ENCODE assay signal across 1 cellular context in the genomic region with DNA sequence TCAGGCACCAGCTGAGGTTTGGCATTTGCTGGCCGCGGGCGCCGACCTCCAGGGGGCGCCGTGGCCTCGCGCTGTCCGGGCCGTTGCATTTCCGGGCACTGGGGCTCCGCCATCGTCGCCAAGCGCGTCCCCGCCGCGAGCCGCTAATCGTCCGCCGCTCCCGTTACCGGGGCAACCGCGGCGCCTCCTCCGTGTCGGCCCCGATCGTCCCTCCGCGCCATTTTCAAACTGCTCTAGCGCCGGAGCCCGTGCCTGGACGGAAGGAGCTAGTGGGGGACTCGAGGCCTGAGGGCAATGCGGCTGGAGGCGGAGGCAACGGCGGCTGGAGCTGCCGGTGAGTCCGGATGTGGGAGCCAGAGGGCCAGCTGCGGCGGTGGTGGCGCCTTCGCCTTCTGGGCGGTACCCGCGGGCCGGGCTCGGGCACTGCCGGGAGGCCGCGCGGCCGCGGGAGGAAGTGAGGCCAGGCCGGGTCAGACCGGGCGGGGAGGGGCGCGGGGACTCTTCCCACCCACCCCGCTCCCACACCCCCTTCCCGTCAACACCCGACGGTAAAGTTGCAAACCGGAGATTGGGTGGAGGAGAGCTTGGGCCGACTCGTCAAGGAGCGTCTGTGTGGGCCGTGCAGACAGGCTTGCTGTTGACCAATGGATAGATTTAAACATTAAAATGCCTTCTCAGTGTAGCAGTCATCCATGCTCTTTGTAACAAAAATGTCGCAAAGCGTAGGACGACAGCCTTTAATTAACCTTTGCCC.
TF ChIP-seq lines count a peak whose summit lies in the region.

A gene with protein sequence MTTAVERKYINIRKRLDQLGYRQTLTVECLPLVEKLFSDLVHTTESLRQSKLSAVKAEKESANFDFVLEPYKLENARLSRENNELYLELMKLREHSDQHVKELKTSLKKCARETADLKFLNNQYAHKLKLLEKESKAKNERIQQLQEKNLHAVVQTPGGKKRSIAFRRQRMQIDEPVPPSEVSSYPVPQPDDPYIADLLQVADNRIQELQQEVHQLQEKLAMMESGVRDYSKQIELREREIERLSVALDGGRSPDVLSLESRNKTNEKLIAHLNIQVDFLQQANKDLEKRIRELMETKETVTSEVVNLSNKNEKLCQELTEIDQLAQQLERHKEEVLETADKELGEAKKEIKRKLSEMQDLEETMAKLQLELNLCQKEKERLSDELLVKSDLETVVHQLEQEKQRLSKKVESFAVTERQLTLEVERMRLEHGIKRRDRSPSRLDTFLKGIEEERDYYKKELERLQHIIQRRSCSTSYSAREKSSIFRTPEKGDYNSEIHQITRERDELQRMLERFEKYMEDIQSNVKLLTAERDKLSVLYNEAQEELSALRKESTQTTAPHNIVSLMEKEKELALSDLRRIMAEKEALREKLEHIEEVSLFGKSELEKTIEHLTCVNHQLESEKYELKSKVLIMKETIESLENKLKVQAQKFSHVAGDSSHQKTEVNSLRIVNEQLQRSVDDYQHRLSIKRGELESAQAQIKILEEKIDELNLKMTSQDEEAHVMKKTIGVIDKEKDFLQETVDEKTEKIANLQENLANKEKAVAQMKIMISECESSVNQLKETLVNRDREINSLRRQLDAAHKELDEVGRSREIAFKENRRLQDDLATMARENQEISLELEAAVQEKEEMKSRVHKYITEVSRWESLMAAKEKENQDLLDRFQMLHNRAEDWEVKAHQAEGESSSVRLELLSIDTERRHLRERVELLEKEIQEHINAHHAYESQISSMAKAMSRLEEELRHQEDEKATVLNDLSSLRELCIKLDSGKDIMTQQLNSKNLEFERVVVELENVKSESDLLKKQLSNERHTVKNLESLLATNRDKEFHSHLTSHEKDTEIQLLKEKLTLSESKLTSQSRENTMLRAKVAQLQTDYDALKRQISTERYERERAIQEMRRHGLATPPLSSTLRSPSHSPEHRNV (plus strand): TSS at position 220 of the 754 bp plus-strand sequence. CDS start 3,186 bp downstream, outside the sequence.

TF ChIP-seq in HepG2, 621 proteins besides CTCF, POLR2A, EP300 and RAD21 (continued from another document):
- TF ChIP-seq, protein P1, sequence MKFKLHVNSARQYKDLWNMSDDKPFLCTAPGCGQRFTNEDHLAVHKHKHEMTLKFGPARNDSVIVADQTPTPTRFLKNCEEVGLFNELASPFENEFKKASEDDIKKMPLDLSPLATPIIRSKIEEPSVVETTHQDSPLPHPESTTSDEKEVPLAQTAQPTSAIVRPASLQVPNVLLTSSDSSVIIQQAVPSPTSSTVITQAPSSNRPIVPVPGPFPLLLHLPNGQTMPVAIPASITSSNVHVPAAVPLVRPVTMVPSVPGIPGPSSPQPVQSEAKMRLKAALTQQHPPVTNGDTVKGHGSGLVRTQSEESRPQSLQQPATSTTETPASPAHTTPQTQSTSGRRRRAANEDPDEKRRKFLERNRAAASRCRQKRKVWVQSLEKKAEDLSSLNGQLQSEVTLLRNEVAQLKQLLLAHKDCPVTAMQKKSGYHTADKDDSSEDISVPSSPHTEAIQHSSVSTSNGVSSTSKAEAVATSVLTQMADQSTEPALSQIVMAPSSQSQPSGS (CRISPR knock-in tag; IDR thresholded peaks at IDR 0.05) = no peak; the same call in 1 of the 2 replicates
- TF ChIP-seq ZC3H4 (CRISPR knock-in tag; IDR thresholded peaks at IDR 0.05; ENCODE audit: borderline replicate concordance) = no peak
- TF ChIP-seq SMAD3 (CRISPR knock-in tag; IDR thresholded peaks at IDR 0.05) = no peak
- TF ChIP-seq RELA (CRISPR knock-in tag; IDR thresholded peaks at IDR 0.05) = no peak
- 0 out of 2 replicates have a peak, but pooled peaks have one; percentile 53 for TF ChIP-seq ZFP41 (CRISPR knock-in tag; IDR thresholded peaks at IDR 0.05; ENCODE audit: borderline replicate concordance)
- peak; percentile 61 for TF ChIP-seq ZNF781 (CRISPR knock-in tag; IDR thresholded peaks at IDR 0.05; ENCODE audit: borderline replicate concordance, not compliant biosample characterization)
- peak; percentile 90 for TF ChIP-seq SALL1 (CRISPR knock-in tag; IDR thresholded peaks at IDR 0.05)
- no peak for TF ChIP-seq MBNL3 (CRISPR knock-in tag; conservative IDR thresholded peaks at IDR 0.05)
- TF ChIP-seq NFIC (IDR thresholded peaks at IDR 0.05; ENCODE audit: low read length) = no peak
- peak; percentile 77 for TF ChIP-seq TEAD3 (CRISPR knock-in tag; optimal IDR thresholded peaks at IDR 0.05; ENCODE audit: borderline replicate concordance)
- TF ChIP-seq ZNF224 (CRISPR knock-in tag; IDR thresholded peaks at IDR 0.05) = no peak; the same call in 1 of the 2 replicates
- peak; percentile 49; the same call in 1 of the 2 replicates for TF ChIP-seq NR1H2 (CRISPR knock-in tag; IDR thresholded peaks at IDR 0.05; ENCODE audit: borderline replicate concordance, low read depth)
- TF ChIP-seq GLI4 (CRISPR knock-in tag; IDR thresholded peaks at IDR 0.05; ENCODE audit: borderline replicate concordance) = peak; percentile 89; the same call in 1 of the 2 replicates
- TF ChIP-seq ZNF564 (CRISPR knock-in tag; IDR thresholded peaks at IDR 0.05) = peak; percentile 87
- no peak for TF ChIP-seq HMGA1 (CRISPR knock-in tag; conservative IDR thresholded peaks at IDR 0.05)
- TF ChIP-seq PHF20 (CRISPR knock-in tag; IDR thresholded peaks at IDR 0.05) = peak; percentile 75
- TF ChIP-seq TP53 (CRISPR knock-in tag; conservative IDR thresholded peaks at IDR 0.05) = 0 out of 2 replicates have a peak, but pooled peaks have one; percentile 48
- TF ChIP-seq AGO2 (optimal IDR thresholded peaks at IDR 0.05; ENCODE audit: low read depth, low read length) = peak; percentile 37
- TF ChIP-seq ISX (CRISPR knock-in tag; conservative IDR thresholded peaks at IDR 0.05) = 0 out of 2 replicates have a peak, but pooled peaks have one; percentile 58
- TF ChIP-seq ZNF335 (CRISPR knock-in tag; IDR thresholded peaks at IDR 0.05) = 0 out of 2 replicates have a peak, but pooled peaks have one; percentile 17
- 0 out of 2 replicates have a peak, but pooled peaks have one; percentile 25 for TF ChIP-seq ZNF792 (CRISPR knock-in tag; IDR thresholded peaks at IDR 0.05)
- TF ChIP-seq, protein P2, sequence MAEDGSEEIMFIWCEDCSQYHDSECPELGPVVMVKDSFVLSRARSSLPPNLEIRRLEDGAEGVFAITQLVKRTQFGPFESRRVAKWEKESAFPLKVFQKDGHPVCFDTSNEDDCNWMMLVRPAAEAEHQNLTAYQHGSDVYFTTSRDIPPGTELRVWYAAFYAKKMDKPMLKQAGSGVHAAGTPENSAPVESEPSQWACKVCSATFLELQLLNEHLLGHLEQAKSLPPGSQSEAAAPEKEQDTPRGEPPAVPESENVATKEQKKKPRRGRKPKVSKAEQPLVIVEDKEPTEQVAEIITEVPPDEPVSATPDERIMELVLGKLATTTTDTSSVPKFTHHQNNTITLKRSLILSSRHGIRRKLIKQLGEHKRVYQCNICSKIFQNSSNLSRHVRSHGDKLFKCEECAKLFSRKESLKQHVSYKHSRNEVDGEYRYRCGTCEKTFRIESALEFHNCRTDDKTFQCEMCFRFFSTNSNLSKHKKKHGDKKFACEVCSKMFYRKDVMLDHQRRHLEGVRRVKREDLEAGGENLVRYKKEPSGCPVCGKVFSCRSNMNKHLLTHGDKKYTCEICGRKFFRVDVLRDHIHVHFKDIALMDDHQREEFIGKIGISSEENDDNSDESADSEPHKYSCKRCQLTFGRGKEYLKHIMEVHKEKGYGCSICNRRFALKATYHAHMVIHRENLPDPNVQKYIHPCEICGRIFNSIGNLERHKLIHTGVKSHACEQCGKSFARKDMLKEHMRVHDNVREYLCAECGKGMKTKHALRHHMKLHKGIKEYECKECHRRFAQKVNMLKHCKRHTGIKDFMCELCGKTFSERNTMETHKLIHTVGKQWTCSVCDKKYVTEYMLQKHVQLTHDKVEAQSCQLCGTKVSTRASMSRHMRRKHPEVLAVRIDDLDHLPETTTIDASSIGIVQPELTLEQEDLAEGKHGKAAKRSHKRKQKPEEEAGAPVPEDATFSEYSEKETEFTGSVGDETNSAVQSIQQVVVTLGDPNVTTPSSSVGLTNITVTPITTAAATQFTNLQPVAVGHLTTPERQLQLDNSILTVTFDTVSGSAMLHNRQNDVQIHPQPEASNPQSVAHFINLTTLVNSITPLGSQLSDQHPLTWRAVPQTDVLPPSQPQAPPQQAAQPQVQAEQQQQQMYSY (CRISPR knock-in tag; IDR thresholded peaks at IDR 0.05) = 0 out of 2 replicates have a peak, but pooled peaks have one; percentile 24
- TF ChIP-seq ZNF207 (IDR thresholded peaks at IDR 0.05; ENCODE audit: borderline replicate concordance) = no peak
- TF ChIP-seq ZBTB1 (CRISPR knock-in tag; IDR thresholded peaks at IDR 0.05; ENCODE audit: borderline replicate concordance) = no peak
- TF ChIP-seq TAF1 (CRISPR knock-in tag; IDR thresholded peaks at IDR 0.05) = peak; percentile 67
- TF ChIP-seq, protein P3, sequence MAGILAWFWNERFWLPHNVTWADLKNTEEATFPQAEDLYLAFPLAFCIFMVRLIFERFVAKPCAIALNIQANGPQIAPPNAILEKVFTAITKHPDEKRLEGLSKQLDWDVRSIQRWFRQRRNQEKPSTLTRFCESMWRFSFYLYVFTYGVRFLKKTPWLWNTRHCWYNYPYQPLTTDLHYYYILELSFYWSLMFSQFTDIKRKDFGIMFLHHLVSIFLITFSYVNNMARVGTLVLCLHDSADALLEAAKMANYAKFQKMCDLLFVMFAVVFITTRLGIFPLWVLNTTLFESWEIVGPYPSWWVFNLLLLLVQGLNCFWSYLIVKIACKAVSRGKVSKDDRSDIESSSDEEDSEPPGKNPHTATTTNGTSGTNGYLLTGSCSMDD (CRISPR knock-in tag; IDR thresholded peaks at IDR 0.05) = no peak
- TF ChIP-seq ZFP1 (CRISPR knock-in tag; IDR thresholded peaks at IDR 0.05) = no peak
- TF ChIP-seq, protein P4, sequence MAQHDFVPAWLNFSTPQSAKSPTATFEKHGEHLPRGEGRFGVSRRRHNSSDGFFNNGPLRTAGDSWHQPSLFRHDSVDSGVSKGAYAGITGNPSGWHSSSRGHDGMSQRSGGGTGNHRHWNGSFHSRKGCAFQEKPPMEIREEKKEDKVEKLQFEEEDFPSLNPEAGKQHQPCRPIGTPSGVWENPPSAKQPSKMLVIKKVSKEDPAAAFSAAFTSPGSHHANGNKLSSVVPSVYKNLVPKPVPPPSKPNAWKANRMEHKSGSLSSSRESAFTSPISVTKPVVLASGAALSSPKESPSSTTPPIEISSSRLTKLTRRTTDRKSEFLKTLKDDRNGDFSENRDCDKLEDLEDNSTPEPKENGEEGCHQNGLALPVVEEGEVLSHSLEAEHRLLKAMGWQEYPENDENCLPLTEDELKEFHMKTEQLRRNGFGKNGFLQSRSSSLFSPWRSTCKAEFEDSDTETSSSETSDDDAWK (CRISPR knock-in tag; IDR thresholded peaks at IDR 0.05) = no peak
- no peak for TF ChIP-seq ZNF703 (CRISPR knock-in tag; IDR thresholded peaks at IDR 0.05; ENCODE audit: borderline replicate concordance)
- no peak for TF ChIP-seq NPAS2 (CRISPR knock-in tag; IDR thresholded peaks at IDR 0.05; ENCODE audit: borderline replicate concordance)
- peak; percentile 72 for TF ChIP-seq CREB1 (IDR thresholded peaks at IDR 0.05)
- TF ChIP-seq CREB1 (CRISPR knock-in tag; IDR thresholded peaks at IDR 0.05) = no peak
- TF ChIP-seq NAIF1 (CRISPR knock-in tag; IDR thresholded peaks at IDR 0.05; ENCODE audit: borderline replicate concordance) = peak; percentile 90; the same call in 1 of the 2 replicates
- TF ChIP-seq ZNF17 (CRISPR knock-in tag; IDR thresholded peaks at IDR 0.05) = no peak
- no peak for TF ChIP-seq GTF2F1 (IDR thresholded peaks at IDR 0.05; ENCODE audit: low read length)
- TF ChIP-seq TCF12 (IDR thresholded peaks at IDR 0.05) = no peak
- TF ChIP-seq TCF12 (CRISPR knock-in tag; IDR thresholded peaks at IDR 0.05) = peak; percentile 79; the same call in 1 of the 2 replicates
- TF ChIP-seq, protein P5, sequence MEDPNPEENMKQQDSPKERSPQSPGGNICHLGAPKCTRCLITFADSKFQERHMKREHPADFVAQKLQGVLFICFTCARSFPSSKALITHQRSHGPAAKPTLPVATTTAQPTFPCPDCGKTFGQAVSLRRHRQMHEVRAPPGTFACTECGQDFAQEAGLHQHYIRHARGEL (CRISPR knock-in tag; IDR thresholded peaks at IDR 0.05) = 0 out of 2 replicates have a peak, but pooled peaks have one; percentile 81
- peak; percentile 97; the same call in 1 of the 2 replicates for TF ChIP-seq ZNF598 (CRISPR knock-in tag; IDR thresholded peaks at IDR 0.05; ENCODE audit: borderline replicate concordance)
- no peak for TF ChIP-seq BCL6 (CRISPR knock-in tag; IDR thresholded peaks at IDR 0.05)
- no peak for TF ChIP-seq XBP1 (CRISPR knock-in tag; IDR thresholded peaks at IDR 0.05)
- TF ChIP-seq ZFP36L1 (CRISPR knock-in tag; IDR thresholded peaks at IDR 0.05) = peak; percentile 95
- no peak for TF ChIP-seq KAT2B (IDR thresholded peaks at IDR 0.05; ENCODE audit: borderline replicate concordance, low read depth, low read length)
- no peak for TF ChIP-seq MAFF (IDR thresholded peaks at IDR 0.05; ENCODE audit: low read depth, low read length)
- TF ChIP-seq ZBTB20 (CRISPR knock-in tag; IDR thresholded peaks at IDR 0.05; ENCODE audit: borderline replicate concordance, low read depth) = peak; percentile 58; the same call in 1 of the 2 replicates
- peak; percentile 65; the same call in 1 of the 2 replicates for TF ChIP-seq ARHGAP35 (CRISPR knock-in tag; IDR thresholded peaks at IDR 0.05; ENCODE audit: borderline replicate concordance)
- TF ChIP-seq ZNF75D (CRISPR knock-in tag; IDR thresholded peaks at IDR 0.05; ENCODE audit: borderline replicate concordance) = no peak
- TF ChIP-seq FOXO1 (CRISPR knock-in tag; IDR thresholded peaks at IDR 0.05) = peak; percentile 50; the same call in 1 of the 2 replicates
- no peak for TF ChIP-seq ZFP36L2 (CRISPR knock-in tag; IDR thresholded peaks at IDR 0.05)
- TF ChIP-seq EHMT2 (IDR thresholded peaks at IDR 0.05; ENCODE audit: borderline replicate concordance, low read depth, low read length) = no peak
- TF ChIP-seq, protein P6, sequence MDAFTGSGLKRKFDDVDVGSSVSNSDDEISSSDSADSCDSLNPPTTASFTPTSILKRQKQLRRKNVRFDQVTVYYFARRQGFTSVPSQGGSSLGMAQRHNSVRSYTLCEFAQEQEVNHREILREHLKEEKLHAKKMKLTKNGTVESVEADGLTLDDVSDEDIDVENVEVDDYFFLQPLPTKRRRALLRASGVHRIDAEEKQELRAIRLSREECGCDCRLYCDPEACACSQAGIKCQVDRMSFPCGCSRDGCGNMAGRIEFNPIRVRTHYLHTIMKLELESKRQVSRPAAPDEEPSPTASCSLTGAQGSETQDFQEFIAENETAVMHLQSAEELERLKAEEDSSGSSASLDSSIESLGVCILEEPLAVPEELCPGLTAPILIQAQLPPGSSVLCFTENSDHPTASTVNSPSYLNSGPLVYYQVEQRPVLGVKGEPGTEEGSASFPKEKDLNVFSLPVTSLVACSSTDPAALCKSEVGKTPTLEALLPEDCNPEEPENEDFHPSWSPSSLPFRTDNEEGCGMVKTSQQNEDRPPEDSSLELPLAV (CRISPR knock-in tag; conservative IDR thresholded peaks at IDR 0.05; ENCODE audit: low read depth) = peak; percentile 77; the same call in 1 of the 2 replicates
- TF ChIP-seq HOXD1 (CRISPR knock-in tag; IDR thresholded peaks at IDR 0.05) = peak; percentile 94
- peak; percentile 86 for TF ChIP-seq ISL2 (CRISPR knock-in tag; IDR thresholded peaks at IDR 0.05)
TF ChIP-seq in HepG2: peak in this region for 344.
